Comparison of ENCODE assay signal across 1 cellular context in the genomic region with DNA sequence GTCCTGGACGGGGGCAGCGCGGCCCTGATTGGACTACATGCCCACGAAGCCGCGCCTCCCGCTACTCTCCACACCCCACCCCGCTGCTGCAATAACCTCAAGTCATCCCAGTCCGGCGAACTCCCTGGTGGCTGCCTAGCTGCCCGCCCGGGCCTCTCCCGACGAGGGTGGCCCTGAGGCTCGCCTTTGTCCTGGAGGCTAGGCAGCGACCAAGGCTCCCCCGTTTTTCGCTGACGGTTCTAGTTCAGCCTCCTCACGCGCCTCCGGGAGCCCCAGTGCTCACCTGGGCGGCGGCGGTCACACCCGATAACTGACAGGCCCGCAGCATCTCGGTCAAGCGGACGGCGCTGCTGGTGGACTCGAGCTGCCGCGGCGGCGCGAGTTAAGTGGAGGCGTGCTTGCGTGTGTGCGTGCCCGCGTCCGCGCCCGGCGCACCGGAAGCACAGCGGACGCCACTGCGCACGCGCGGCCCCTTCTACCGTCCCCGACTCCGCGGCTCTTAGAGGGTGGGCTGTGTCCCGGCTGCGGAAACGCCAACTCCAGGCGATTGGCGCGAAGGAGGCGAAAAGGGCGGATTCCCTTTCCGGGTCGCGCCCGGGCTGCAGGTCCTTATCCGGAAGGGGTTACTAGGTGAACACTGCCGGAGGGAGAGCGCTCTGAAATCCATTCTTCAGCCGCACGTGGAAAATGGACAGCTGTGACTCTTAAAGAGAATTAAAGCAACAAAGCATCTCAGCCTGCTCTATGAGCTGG.
A peak's percentile ranks its signal among the peaks of the same experiment; 100 is the strongest.
TF ChIP-seq lines count a peak whose summit lies in the region.

A gene (minus strand): TSS at position 408 of the 753 bp plus-strand sequence. CDS start 80 bp downstream, at position 328.

TF ChIP-seq in K562, 482 proteins besides CTCF, POLR2A, EP300 and RAD21 (continued from another document and continues in another):
- TF ChIP-seq, protein P1, sequence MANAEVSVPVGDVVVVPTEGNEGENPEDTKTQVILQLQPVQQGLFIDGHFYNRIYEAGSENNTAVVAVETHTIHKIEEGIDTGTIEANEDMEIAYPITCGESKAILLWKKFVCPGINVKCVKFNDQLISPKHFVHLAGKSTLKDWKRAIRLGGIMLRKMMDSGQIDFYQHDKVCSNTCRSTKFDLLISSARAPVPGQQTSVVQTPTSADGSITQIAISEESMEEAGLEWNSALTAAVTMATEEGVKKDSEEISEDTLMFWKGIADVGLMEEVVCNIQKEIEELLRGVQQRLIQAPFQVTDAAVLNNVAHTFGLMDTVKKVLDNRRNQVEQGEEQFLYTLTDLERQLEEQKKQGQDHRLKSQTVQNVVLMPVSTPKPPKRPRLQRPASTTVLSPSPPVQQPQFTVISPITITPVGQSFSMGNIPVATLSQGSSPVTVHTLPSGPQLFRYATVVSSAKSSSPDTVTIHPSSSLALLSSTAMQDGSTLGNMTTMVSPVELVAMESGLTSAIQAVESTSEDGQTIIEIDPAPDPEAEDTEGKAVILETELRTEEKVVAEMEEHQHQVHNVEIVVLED (CRISPR knock-in tag; IDR thresholded peaks at IDR 0.05): peak; percentile 98
- TF ChIP-seq, protein P2, sequence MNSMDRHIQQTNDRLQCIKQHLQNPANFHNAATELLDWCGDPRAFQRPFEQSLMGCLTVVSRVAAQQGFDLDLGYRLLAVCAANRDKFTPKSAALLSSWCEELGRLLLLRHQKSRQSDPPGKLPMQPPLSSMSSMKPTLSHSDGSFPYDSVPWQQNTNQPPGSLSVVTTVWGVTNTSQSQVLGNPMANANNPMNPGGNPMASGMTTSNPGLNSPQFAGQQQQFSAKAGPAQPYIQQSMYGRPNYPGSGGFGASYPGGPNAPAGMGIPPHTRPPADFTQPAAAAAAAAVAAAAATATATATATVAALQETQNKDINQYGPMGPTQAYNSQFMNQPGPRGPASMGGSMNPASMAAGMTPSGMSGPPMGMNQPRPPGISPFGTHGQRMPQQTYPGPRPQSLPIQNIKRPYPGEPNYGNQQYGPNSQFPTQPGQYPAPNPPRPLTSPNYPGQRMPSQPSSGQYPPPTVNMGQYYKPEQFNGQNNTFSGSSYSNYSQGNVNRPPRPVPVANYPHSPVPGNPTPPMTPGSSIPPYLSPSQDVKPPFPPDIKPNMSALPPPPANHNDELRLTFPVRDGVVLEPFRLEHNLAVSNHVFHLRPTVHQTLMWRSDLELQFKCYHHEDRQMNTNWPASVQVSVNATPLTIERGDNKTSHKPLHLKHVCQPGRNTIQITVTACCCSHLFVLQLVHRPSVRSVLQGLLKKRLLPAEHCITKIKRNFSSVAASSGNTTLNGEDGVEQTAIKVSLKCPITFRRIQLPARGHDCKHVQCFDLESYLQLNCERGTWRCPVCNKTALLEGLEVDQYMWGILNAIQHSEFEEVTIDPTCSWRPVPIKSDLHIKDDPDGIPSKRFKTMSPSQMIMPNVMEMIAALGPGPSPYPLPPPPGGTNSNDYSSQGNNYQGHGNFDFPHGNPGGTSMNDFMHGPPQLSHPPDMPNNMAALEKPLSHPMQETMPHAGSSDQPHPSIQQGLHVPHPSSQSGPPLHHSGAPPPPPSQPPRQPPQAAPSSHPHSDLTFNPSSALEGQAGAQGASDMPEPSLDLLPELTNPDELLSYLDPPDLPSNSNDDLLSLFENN (IDR thresholded peaks at IDR 0.05; ENCODE audit: low read depth in 2 of 2, low read length in 2 of 2): peak in 1 of 2 experiments; percentile 24; a peak in 1 of 4 replicates
- peak; percentile 0; the same call in 1 of the 2 replicates for TF ChIP-seq STAT5A (IDR thresholded peaks at IDR 0.05; ENCODE audit: borderline replicate concordance, low read length)
- TF ChIP-seq, protein P3, sequence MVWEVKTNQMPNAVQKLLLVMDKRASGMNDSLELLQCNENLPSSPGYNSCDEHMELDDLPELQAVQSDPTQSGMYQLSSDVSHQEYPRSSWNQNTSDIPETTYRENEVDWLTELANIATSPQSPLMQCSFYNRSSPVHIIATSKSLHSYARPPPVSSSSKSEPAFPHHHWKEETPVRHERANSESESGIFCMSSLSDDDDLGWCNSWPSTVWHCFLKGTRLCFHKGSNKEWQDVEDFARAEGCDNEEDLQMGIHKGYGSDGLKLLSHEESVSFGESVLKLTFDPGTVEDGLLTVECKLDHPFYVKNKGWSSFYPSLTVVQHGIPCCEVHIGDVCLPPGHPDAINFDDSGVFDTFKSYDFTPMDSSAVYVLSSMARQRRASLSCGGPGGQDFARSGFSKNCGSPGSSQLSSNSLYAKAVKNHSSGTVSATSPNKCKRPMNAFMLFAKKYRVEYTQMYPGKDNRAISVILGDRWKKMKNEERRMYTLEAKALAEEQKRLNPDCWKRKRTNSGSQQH (CRISPR knock-in tag; IDR thresholded peaks at IDR 0.05): peak; percentile 79
- TF ChIP-seq HNRNPL (IDR thresholded peaks at IDR 0.05; ENCODE audit: low read depth, low read length): peak; percentile 37; the same call in 1 of the 2 replicates
- TF ChIP-seq CHCHD3 (CRISPR knock-in tag; IDR thresholded peaks at IDR 0.05): no peak
- no peak for TF ChIP-seq MECOM (CRISPR knock-in tag; IDR thresholded peaks at IDR 0.05)
- TF ChIP-seq KAT2B (IDR thresholded peaks at IDR 0.05; ENCODE audit: low read depth, low read length): no peak
- TF ChIP-seq JUNB (CRISPR knock-in tag; conservative IDR thresholded peaks at IDR 0.05): no peak
- peak; percentile 85; the same call in 1 of the 2 replicates for TF ChIP-seq ZBTB1 (CRISPR knock-in tag; IDR thresholded peaks at IDR 0.05; ENCODE audit: borderline replicate concordance, low read depth)
- TF ChIP-seq, protein P4, sequence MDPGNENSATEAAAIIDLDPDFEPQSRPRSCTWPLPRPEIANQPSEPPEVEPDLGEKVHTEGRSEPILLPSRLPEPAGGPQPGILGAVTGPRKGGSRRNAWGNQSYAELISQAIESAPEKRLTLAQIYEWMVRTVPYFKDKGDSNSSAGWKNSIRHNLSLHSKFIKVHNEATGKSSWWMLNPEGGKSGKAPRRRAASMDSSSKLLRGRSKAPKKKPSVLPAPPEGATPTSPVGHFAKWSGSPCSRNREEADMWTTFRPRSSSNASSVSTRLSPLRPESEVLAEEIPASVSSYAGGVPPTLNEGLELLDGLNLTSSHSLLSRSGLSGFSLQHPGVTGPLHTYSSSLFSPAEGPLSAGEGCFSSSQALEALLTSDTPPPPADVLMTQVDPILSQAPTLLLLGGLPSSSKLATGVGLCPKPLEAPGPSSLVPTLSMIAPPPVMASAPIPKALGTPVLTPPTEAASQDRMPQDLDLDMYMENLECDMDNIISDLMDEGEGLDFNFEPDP (CRISPR knock-in tag; IDR thresholded peaks at IDR 0.05): 0 out of 2 replicates have a peak, but pooled peaks have one; percentile 42
- 0 out of 2 replicates have a peak, but pooled peaks have one; percentile 46 for TF ChIP-seq LARP7 (IDR thresholded peaks at IDR 0.05)
- TF ChIP-seq HMG20A (CRISPR knock-in tag; conservative IDR thresholded peaks at IDR 0.05): no peak
- TF ChIP-seq TAF15 (IDR thresholded peaks at IDR 0.05; ENCODE audit: low read depth, low read length): no peak
- peak; percentile 84 for TF ChIP-seq ELF1 (tag; IDR thresholded peaks at IDR 0.05)
- TF ChIP-seq RBM39 (optimal IDR thresholded peaks at IDR 0.05; ENCODE audit: low read depth, low read length): no peak
- TF ChIP-seq SMARCC2 (IDR thresholded peaks at IDR 0.05; ENCODE audit: low read depth): no peak
- TF ChIP-seq, protein P5, sequence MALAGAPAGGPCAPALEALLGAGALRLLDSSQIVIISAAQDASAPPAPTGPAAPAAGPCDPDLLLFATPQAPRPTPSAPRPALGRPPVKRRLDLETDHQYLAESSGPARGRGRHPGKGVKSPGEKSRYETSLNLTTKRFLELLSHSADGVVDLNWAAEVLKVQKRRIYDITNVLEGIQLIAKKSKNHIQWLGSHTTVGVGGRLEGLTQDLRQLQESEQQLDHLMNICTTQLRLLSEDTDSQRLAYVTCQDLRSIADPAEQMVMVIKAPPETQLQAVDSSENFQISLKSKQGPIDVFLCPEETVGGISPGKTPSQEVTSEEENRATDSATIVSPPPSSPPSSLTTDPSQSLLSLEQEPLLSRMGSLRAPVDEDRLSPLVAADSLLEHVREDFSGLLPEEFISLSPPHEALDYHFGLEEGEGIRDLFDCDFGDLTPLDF (CRISPR knock-in tag; IDR thresholded peaks at IDR 0.05): peak; percentile 65
- TF ChIP-seq, protein P6, sequence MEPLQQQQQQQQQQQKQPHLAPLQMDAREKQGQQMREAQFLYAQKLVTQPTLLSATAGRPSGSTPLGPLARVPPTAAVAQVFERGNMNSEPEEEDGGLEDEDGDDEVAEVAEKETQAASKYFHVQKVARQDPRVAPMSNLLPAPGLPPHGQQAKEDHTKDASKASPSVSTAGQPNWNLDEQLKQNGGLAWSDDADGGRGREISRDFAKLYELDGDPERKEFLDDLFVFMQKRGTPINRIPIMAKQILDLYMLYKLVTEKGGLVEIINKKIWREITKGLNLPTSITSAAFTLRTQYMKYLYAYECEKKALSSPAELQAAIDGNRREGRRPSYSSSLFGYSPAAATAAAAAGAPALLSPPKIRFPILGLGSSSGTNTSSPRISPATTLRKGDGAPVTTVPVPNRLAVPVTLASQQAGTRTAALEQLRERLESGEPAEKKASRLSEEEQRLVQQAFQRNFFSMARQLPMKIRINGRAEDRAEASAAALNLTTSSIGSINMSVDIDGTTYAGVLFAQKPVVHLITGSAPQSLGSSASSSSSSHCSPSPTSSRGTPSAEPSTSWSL (CRISPR knock-in tag; IDR thresholded peaks at IDR 0.05; ENCODE audit: borderline replicate concordance): 0 out of 2 replicates have a peak, but pooled peaks have one; percentile 88
- TF ChIP-seq ZFPM2 (CRISPR knock-in tag; IDR thresholded peaks at IDR 0.05): 0 out of 2 replicates have a peak, but pooled peaks have one; percentile 56
- TF ChIP-seq, protein P7, sequence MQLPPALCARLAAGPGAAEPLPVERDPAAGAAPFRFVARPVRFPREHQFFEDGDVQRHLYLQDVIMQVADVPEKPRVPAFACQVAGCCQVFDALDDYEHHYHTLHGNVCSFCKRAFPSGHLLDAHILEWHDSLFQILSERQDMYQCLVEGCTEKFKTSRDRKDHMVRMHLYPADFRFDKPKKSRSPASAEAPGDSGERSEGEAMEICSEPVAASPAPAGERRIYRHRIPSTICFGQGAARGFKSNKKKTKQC (CRISPR knock-in tag; IDR thresholded peaks at IDR 0.05): peak; percentile 84
- TF ChIP-seq, protein P8, sequence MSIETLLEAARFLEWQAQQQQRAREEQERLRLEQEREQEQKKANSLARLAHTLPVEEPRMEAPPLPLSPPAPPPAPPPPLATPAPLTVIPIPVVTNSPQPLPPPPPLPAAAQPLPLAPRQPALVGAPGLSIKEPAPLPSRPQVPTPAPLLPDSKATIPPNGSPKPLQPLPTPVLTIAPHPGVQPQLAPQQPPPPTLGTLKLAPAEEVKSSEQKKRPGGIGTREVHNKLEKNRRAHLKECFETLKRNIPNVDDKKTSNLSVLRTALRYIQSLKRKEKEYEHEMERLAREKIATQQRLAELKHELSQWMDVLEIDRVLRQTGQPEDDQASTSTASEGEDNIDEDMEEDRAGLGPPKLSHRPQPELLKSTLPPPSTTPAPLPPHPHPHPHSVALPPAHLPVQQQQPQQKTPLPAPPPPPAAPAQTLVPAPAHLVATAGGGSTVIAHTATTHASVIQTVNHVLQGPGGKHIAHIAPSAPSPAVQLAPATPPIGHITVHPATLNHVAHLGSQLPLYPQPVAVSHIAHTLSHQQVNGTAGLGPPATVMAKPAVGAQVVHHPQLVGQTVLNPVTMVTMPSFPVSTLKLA (conservative IDR thresholded peaks at IDR 0.05): peak; percentile 82 to 92
- no peak for TF ChIP-seq MCM7 (IDR thresholded peaks at IDR 0.05)
- TF ChIP-seq, protein P9, sequence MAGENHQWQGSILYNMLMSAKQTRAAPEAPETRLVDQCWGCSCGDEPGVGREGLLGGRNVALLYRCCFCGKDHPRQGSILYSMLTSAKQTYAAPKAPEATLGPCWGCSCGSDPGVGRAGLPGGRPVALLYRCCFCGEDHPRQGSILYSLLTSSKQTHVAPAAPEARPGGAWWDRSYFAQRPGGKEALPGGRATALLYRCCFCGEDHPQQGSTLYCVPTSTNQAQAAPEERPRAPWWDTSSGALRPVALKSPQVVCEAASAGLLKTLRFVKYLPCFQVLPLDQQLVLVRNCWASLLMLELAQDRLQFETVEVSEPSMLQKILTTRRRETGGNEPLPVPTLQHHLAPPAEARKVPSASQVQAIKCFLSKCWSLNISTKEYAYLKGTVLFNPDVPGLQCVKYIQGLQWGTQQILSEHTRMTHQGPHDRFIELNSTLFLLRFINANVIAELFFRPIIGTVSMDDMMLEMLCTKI (IDR thresholded peaks at IDR 0.05; ENCODE audit: partially characterized antibody): no peak
- TF ChIP-seq, protein P10, sequence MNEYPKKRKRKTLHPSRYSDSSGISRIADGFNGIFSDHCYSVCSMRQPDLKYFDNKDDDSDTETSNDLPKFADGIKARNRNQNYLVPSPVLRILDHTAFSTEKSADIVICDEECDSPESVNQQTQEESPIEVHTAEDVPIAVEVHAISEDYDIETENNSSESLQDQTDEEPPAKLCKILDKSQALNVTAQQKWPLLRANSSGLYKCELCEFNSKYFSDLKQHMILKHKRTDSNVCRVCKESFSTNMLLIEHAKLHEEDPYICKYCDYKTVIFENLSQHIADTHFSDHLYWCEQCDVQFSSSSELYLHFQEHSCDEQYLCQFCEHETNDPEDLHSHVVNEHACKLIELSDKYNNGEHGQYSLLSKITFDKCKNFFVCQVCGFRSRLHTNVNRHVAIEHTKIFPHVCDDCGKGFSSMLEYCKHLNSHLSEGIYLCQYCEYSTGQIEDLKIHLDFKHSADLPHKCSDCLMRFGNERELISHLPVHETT (CRISPR knock-in tag; conservative IDR thresholded peaks at IDR 0.05 in 1 of 2, IDR thresholded peaks at IDR 0.05 in 1 of 2): peak in 1 of 2 experiments; percentile 92; a peak in 2 of 4 replicates
- no peak for TF ChIP-seq BCL6 (CRISPR knock-in tag; IDR thresholded peaks at IDR 0.05)
- TF ChIP-seq ZNF77 (CRISPR knock-in tag; IDR thresholded peaks at IDR 0.05): no peak
- TF ChIP-seq ZKSCAN8 (CRISPR knock-in tag; IDR thresholded peaks at IDR 0.05): no peak
- 0 out of 2 replicates have a peak, but pooled peaks have one; percentile 35 for TF ChIP-seq ZNF174 (CRISPR knock-in tag; IDR thresholded peaks at IDR 0.05)
- no peak; the same call in none of the 2 replicates for TF ChIP-seq ZKSCAN1 (IDR thresholded peaks at IDR 0.05; ENCODE audit: low read depth, low read length)
- TF ChIP-seq ZFP1 (CRISPR knock-in tag; IDR thresholded peaks at IDR 0.05): no peak
- TF ChIP-seq HDAC6 (IDR thresholded peaks at IDR 0.05; ENCODE audit: low read depth, low read length): no peak
- TF ChIP-seq ATF1 (CRISPR knock-in tag; IDR thresholded peaks at IDR 0.05): no peak
- peak; percentile 93 for TF ChIP-seq ATF1 (tag; IDR thresholded peaks at IDR 0.05)
- TF ChIP-seq ZNF445 (CRISPR knock-in tag; IDR thresholded peaks at IDR 0.05; ENCODE audit: low read depth): no peak
- TF ChIP-seq MTA3 (IDR thresholded peaks at IDR 0.05; ENCODE audit: borderline replicate concordance): peak; percentile 85; the same call in 1 of the 2 replicates
- TF ChIP-seq ZNF316 (IDR thresholded peaks at IDR 0.05): peak; percentile 82
- TF ChIP-seq MAFK (IDR thresholded peaks at IDR 0.05; ENCODE audit: low read length): peak; percentile 35
- no peak for TF ChIP-seq ESRRB (CRISPR knock-in tag; IDR thresholded peaks at IDR 0.05; ENCODE audit: borderline replicate concordance)
- TF ChIP-seq SMAD3 (CRISPR knock-in tag; conservative IDR thresholded peaks at IDR 0.05): 0 out of 2 replicates have a peak, but pooled peaks have one; percentile 56
- TF ChIP-seq RBFOX2 (IDR thresholded peaks at IDR 0.05; ENCODE audit: low read depth, low read length): peak; percentile 98
- TF ChIP-seq TBP (optimal IDR thresholded peaks at IDR 0.05; ENCODE audit: low read depth, low read length): peak; percentile 82
- TF ChIP-seq SRSF3 (IDR thresholded peaks at IDR 0.05; ENCODE audit: insufficient read depth, low read length): 0 out of 2 replicates have a peak, but pooled peaks have one; percentile 39
- peak; percentile 73 to 79; a peak in 2 of 4 replicates for TF ChIP-seq NONO (IDR thresholded peaks at IDR 0.05; ENCODE audit: low read depth in 2 of 2, low read length in 1 of 2)
- TF ChIP-seq TCFL5 (CRISPR knock-in tag; conservative IDR thresholded peaks at IDR 0.05): no peak
